In genomic region chr5:56144211-56144610, GRCh38 we compare ENCODE assay signal across 30 cellular contexts.
A peak's percentile ranks its signal among the peaks of the same experiment; 100 is the strongest.
DNase-seq lines count a peak whose midpoint lies in the region; ATAC-seq, FAIRE-seq and TF ChIP-seq lines count a peak whose summit lies in the region.
"Had no signal": no experiment of that assay in that cellular context is flagged by ENCODE, and none has a peak within 500 bp of the region (broad histone marks: within the 10 kb centered on the region; RNA-seq: fewer than 3 reads in every experiment).

No MANE protein-coding gene starts in this region.

- peak overlapping the region; percentile 90 for H3K27ac ChIP-seq in OCI-LY3 (ENCODE audit: low read length)
- peak overlapping the region; percentile 74 to 83 for H3K27ac ChIP-seq in kidney (ENCODE audit: low read depth in 2 of 2, low read length in 2 of 2)
- H3K27ac ChIP-seq: C4-2B, esophagus muscularis mucosa, foreskin keratinocyte, GM23248, ovary, right atrium auricular region had no signal

- no peaks in the 10 kb centered on the region for H3K36me3 Mint-ChIP-seq in activated naive CD8-positive, alpha-beta T cell treated with anti-CD3 and anti-CD28 coated beads for 36 hours
- H3K36me3 Mint-ChIP-seq in activated naive CD8-positive, alpha-beta T cell treated with anti-CD3 and anti-CD28 coated beads, Interleukin-2, amount 50 U/mL, for 24 hours (ENCODE audit: low read depth): no peaks in the 10 kb centered on the region

- H3K4me3 ChIP-seq in OCI-LY3 (ENCODE audit: low read length): no peak overlapping the region
- H3K4me3 ChIP-seq in kidney (ENCODE audit: low read length in 2 of 2): peak overlapping the region in 1 of 2 donors; percentile 30
- H3K4me3 ChIP-seq: esophagus muscularis mucosa, GM23248, lung, ovary, right atrium auricular region, smooth muscle cell, transverse colon had no signal

- H3K4me1 ChIP-seq in OCI-LY3 (ENCODE audit: low read length) (peaks cover 80% of the 10 kb centered on the region), kidney (ENCODE audit: control insufficient read depth in 1 of 2, insufficient read depth in 1 of 2, low read depth in 1 of 2, low read length in 2 of 2) (peaks cover 9 to 12% of the 10 kb centered on the region in 2 donors)
- H3K4me1 ChIP-seq: right atrium auricular region had no signal

- no peaks in the 10 kb centered on the region for H3K27me3 Mint-ChIP-seq in activated naive CD8-positive, alpha-beta T cell treated with anti-CD3 and anti-CD28 coated beads for 36 hours
- H3K27me3 Mint-ChIP-seq in activated naive CD8-positive, alpha-beta T cell treated with anti-CD3 and anti-CD28 coated beads, Interleukin-2, amount 50 U/mL, for 24 hours: peaks cover 2% of the 10 kb centered on the region
- H3K27me3 Mint-ChIP-seq: activated naive CD8-positive, alpha-beta T cell treated with anti-CD3 and anti-CD28 coated beads, Interleukin-2, amount 10 ng/mL, durations not matched to agents 7 days and 5 days had no signal

- peak overlapping the region; percentile 26 for H3K27ac Mint-ChIP-seq in activated naive CD8-positive, alpha-beta T cell treated with anti-CD3 and anti-CD28 coated beads for 36 hours
- no peak overlapping the region for H3K27ac Mint-ChIP-seq in activated naive CD8-positive, alpha-beta T cell treated with anti-CD3 and anti-CD28 coated beads, Interleukin-2, amount 50 U/mL, for 24 hours
- H3K27ac Mint-ChIP-seq: activated naive CD8-positive, alpha-beta T cell treated with anti-CD3 and anti-CD28 coated beads, Interleukin-2, amount 10 ng/mL, durations not matched to agents 7 days and 5 days; activated T-cell treated with anti-CD3 and anti-CD28 coated beads, Interleukin-2, amount 50 U/mL, for 72 hours; IgD-negative memory B cell had no signal

- H3K27me3 ChIP-seq in OCI-LY3 (ENCODE audit: low read depth, low read length): no peaks in the 10 kb centered on the region
- H3K27me3 ChIP-seq: esophagus muscularis mucosa, foreskin keratinocyte, ovary, right atrium auricular region, transverse colon had no signal

- intact Hi-C loops in kidney (cut with DNase I): no loop called here

- no peak for ATAC-seq in activated naive CD8-positive, alpha-beta T cell treated with anti-CD3 and anti-CD28 coated beads, Interleukin-2, amount 50 U/mL, for 24 hours
- ATAC-seq in GM21619 (IDR thresholded peaks at IDR 0.05; ENCODE audit: unreplicated experiment): no peak
- ATAC-seq: activated T-cell treated with anti-CD3 and anti-CD28 coated beads, Interleukin-2, amount 50 U/mL, for 72 hours had no signal

- DNase-seq in activated naive CD8-positive, alpha-beta T cell treated with anti-CD3 and anti-CD28 coated beads for 36 hours: no peak
- DNase-seq in activated naive CD8-positive, alpha-beta T cell treated with anti-CD3 and anti-CD28 coated beads, Interleukin-2, amount 50 U/mL, for 24 hours: no peak
- DNase-seq in kidney: no peak
- DNase-seq in DMS153 (lab: John Stamatoyannopoulos, UW): no peak
- DNase-seq in NCI-H526 treated with DMSO at 0.1 percent for 48 hours (lab: John Stamatoyannopoulos, UW): no peak
- DNase-seq: activated CD4-positive, alpha-beta T cell treated with anti-CD3 and anti-CD28 coated beads for 1 hour; activated naive CD8-positive, alpha-beta T cell treated with anti-CD3 and anti-CD28 coated beads, Interleukin-2, amount 10 ng/mL, durations not matched to agents 7 days and 5 days; activated T-cell treated with anti-CD3 and anti-CD28 coated beads, Interleukin-2, amount 50 U/mL, for 72 hours; caudate nucleus; EL; GM23248; NCI-H1105; NCI-H1930; NCI-H2227 treated with DMSO at 0.1 percent for 48 hours; NCI-H69; ovary; RPMI8226; stimulated activated CD4-positive, alpha-beta T cell treated with anti-CD3 and anti-CD28 coated beads, Interleukin-2, amount 100 ng/mL, for 24 hours; transverse colon had no signal

- H3K79me2 ChIP-seq in OCI-LY3 (ENCODE audit: low read length): no peaks in the 10 kb centered on the region

- H3K4me1 Mint-ChIP-seq in activated naive CD8-positive, alpha-beta T cell treated with anti-CD3 and anti-CD28 coated beads for 36 hours: peaks cover 46% of the 10 kb centered on the region
- peaks cover 35% of the 10 kb centered on the region for H3K4me1 Mint-ChIP-seq in activated naive CD8-positive, alpha-beta T cell treated with anti-CD3 and anti-CD28 coated beads, Interleukin-2, amount 50 U/mL, for 24 hours

- no peaks in the 10 kb centered on the region for H3K9me3 Mint-ChIP-seq in activated naive CD8-positive, alpha-beta T cell treated with anti-CD3 and anti-CD28 coated beads for 36 hours
- H3K9me3 Mint-ChIP-seq in activated naive CD8-positive, alpha-beta T cell treated with anti-CD3 and anti-CD28 coated beads, Interleukin-2, amount 50 U/mL, for 24 hours: no peaks in the 10 kb centered on the region
- H3K9me3 Mint-ChIP-seq: activated T-cell treated with anti-CD3 and anti-CD28 coated beads, Interleukin-2, amount 50 U/mL, for 72 hours; IgD-negative memory B cell had no signal

- no peak for FAIRE-seq in kidney (lab: Jason Lieb, UNC)
- FAIRE-seq: astrocyte, GM12892 had no signal

- H3K36me3 ChIP-seq in OCI-LY3 (replicated peaks; ENCODE audit: low read depth, low read length) (no peaks in the 10 kb centered on the region), kidney (ENCODE audit: control insufficient read depth in 1 of 2, insufficient read depth in 2 of 2, low read length in 2 of 2) (no peaks in the 10 kb centered on the region)
- H3K36me3 ChIP-seq: esophagus muscularis mucosa, ovary, right atrium auricular region, transverse colon had no signal

- peak overlapping the region; percentile 59; the same call in 1 of the 2 replicates for H3K4me2 ChIP-seq in OCI-LY3 (ENCODE audit: low read length)
- H3K4me2 ChIP-seq: smooth muscle cell had no signal

- H3K9ac ChIP-seq in OCI-LY3 (ENCODE audit: low read length) (peak overlapping the region; percentile 65; the same call in 1 of the 2 replicates), kidney (ENCODE audit: low read length in 2 of 2) (no peak overlapping the region)
- H3K9ac ChIP-seq: GM23248 had no signal

- no peaks in the 10 kb centered on the region for H4K20me1 ChIP-seq in OCI-LY3 (ENCODE audit: insufficient read depth, low read length)

- TF ChIP-seq CTCF in OCI-LY3 (IDR thresholded peaks at IDR 0.05; ENCODE audit: low read depth, low read length) (no peak), kidney (IDR thresholded peaks at IDR 0.05; ENCODE audit: borderline replicate concordance, extremely low read depth, insufficient read depth) (no peak)

- H3K9me3 ChIP-seq in OCI-LY3 (ENCODE audit: insufficient read depth, low read length) (no peaks in the 10 kb centered on the region), kidney (ENCODE audit: control insufficient read depth in 1 of 2, low read length in 2 of 2) (no peaks in the 10 kb centered on the region)
- H3K9me3 ChIP-seq: esophagus muscularis mucosa, ovary, right atrium auricular region, transverse colon had no signal

- no peak overlapping the region for H3K4me3 Mint-ChIP-seq in activated naive CD8-positive, alpha-beta T cell treated with anti-CD3 and anti-CD28 coated beads for 36 hours
- H3K4me3 Mint-ChIP-seq in activated naive CD8-positive, alpha-beta T cell treated with anti-CD3 and anti-CD28 coated beads, Interleukin-2, amount 50 U/mL, for 24 hours: no peak overlapping the region
- H3K4me3 Mint-ChIP-seq: activated naive CD8-positive, alpha-beta T cell treated with anti-CD3 and anti-CD28 coated beads, Interleukin-2, amount 10 ng/mL, durations not matched to agents 7 days and 5 days; activated T-cell treated with anti-CD3 and anti-CD28 coated beads, Interleukin-2, amount 50 U/mL, for 72 hours; IgD-negative memory B cell had no signal

- H2AFZ ChIP-seq in OCI-LY3 (ENCODE audit: low read depth, low read length): no peak overlapping the region
- H2AFZ ChIP-seq: GM23248 had no signal
